Comparison of ENCODE assay signal across 1 cellular context in genomic region chr1:235888119-235888643, GRCh38.
TF ChIP-seq lines count a peak whose summit lies in the region.

No MANE protein-coding gene starts in this region.

TF ChIP-seq in K562, 482 proteins besides CTCF, POLR2A, EP300 and RAD21:
- TF ChIP-seq ZNF384 (IDR thresholded peaks at IDR 0.05; ENCODE audit: low read depth, low read length), result peak; percentile 41; the same call in 1 of the 2 replicates
- TF ChIP-seq GTF3C2 (IDR thresholded peaks at IDR 0.05; ENCODE audit: borderline replicate concordance, extremely low read depth, insufficient read length), result no peak
